In the genomic region with DNA sequence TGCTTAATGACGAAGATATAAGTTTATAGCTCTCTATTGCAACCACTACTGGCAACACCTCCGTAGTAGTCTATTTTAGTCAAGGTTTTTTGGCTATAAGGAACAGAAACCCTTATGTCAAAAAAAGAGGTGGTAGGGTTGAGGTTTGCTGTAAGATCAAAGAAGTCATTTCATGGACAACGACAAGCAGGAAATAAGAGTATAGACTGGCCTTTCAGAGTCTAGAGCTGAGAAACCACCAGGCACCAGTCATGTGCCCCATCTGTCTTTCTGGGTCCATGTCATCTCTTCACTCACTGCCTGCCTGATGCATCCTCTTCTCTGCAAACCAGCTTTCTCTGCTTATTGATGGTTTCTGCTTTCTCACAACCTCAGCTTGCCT, we compare ENCODE assay signal across 9 cellular contexts. TPM values are rescaled to one million over a fixed set of nuclear protein-coding genes. Genes with fewer than 3 reads are reported as not detected.
DNase-seq lines count a peak whose midpoint lies in the region; ATAC-seq, FAIRE-seq and TF ChIP-seq lines count a peak whose summit lies in the region.
"Had no signal": no experiment of that assay in that cellular context is flagged by ENCODE, and none has a peak within 500 bp of the region (broad histone marks: within the 10 kb centered on the region; RNA-seq: fewer than 3 reads in every experiment).

No MANE protein-coding gene starts in this region.

- H3K4me3 Mint-ChIP-seq in natural killer cell: peak overlapping the region; percentile 97

- FAIRE-seq in HTR-8/SVneo (lab: Jason Lieb, UNC): no peak
- FAIRE-seq: keratinocyte had no signal

- H3K36me3 Mint-ChIP-seq in natural killer cell: peaks cover 13% of the 10 kb centered on the region

- H3K9me3 Mint-ChIP-seq in natural killer cell: peaks cover 0 to 2% of the 10 kb centered on the region in 2 donors

- no peaks in the 10 kb centered on the region for H3K27me3 Mint-ChIP-seq in natural killer cell (ENCODE audit: low read depth in 2 of 2)

- peak overlapping the region; percentile 100 for H3K27ac Mint-ChIP-seq in natural killer cell

- ATAC-seq in GM18909 (IDR thresholded peaks at IDR 0.05; ENCODE audit: poor library complexity, unreplicated experiment): peak; percentile 93
- ATAC-seq in HG02623 (IDR thresholded peaks at IDR 0.05; ENCODE audit: unreplicated experiment): peak; percentile 75
- ATAC-seq in natural killer cell: peak; percentile 65 to 83 (median 75)
- no peak for ATAC-seq in omental fat pad (ENCODE audit: low FRiP score)

- intact Hi-C loops in natural killer cell (cut with micrococcal nuclease): loop anchor here (1.0 to 10.0 kb wide), 7 partner anchors 8 to 1049 kb away; a partner anchor contains a TSS

- peaks cover 82 to 83% of the 10 kb centered on the region in 2 donors for H3K4me1 Mint-ChIP-seq in natural killer cell

- TF ChIP-seq CTCF in natural killer cell (IDR thresholded peaks at IDR 0.05): no peak
- no peak for TF ChIP-seq CTCF in omental fat pad (IDR thresholded peaks at IDR 0.05)

- DNase-seq in NOMO-1 treated with dmso at 0.1 percent for 144 hours (lab: John Stamatoyannopoulos, UW; ENCODE audit: unreplicated experiment): peak; percentile 58
- DNase-seq in natural killer cell: peak; percentile 50
- DNase-seq in inferior parietal cortex (ENCODE audit: extremely low spot score): no peak
- no peak for DNase-seq in retina
- DNase-seq in HTR-8/SVneo (ENCODE audit: insufficient read length, low spot score): no peak
- DNase-seq in omental fat pad (ENCODE audit: low spot score): no peak

RNA-seq across cellular contexts. Expression of a gene that starts 42.7 kb away (rescaled TPM):
- total RNA-seq in natural killer cell (10 to 100 TPM; 27.1 to 43.3 (median 38.3) TPM), omental fat pad (1,000 to 10,000 TPM in 3 of 4 donors, 100 to 1,000 TPM in 1; 690 to 4,169 (median 2,356) TPM)

Comparison
In these comparisons a context has a peak if more than half of its experiments do, and no peak if none do; other contexts are left out.
1. DNase-seq: peak in NOMO-1 treated with dmso at 0.1 percent for 144 hours (single experiment) and natural killer cell (single experiment); none in inferior parietal cortex (single experiment), retina (single experiment), HTR-8/SVneo (single experiment) and omental fat pad (single experiment).
2. RNA of a gene that starts 42.7 kb away (total RNA-seq): 690 to 4,169 TPM in omental fat pad; 27.1 to 43.3 TPM in natural killer cell; every median in the first group is over 10 times any median in the second.